In genomic region chr5:141525659-141526058, GRCh38 we compare ENCODE assay signal across 11 cellular contexts. TPM values are rescaled to one million over a fixed set of nuclear protein-coding genes. Genes with fewer than 3 reads are reported as not detected.
A peak's percentile ranks its signal among the peaks of the same experiment; 100 is the strongest.
DNase-seq lines count a peak whose midpoint lies in the region; ATAC-seq and TF ChIP-seq lines count a peak whose summit lies in the region.
"Had no signal": no experiment of that assay in that cellular context is flagged by ENCODE, and none has a peak within 500 bp of the region (broad histone marks: within the 10 kb centered on the region; RNA-seq: fewer than 3 reads in every experiment).

No MANE protein-coding gene starts in this region.

- 73% methylated on average over 7 of the region's 7 CpGs for WGBS in prostate gland

- peak overlapping the region in 10 of 11 experiments; percentile 43 to 97 (median 70); a peak in 20 of 22 replicates for H3K4me2 ChIP-seq in BLaER1 treated with 17β-estradiol and CSF1 and Interleukin-3, amounts not matched to agents 10 nM and 100 nM

- no peaks in the 10 kb centered on the region for H3K9me3 ChIP-seq in BLaER1 treated with 17β-estradiol and CSF1 and Interleukin-3, amounts not matched to agents 10 nM and 100 nM (replicated peaks in 1 of 11)
- no peaks in the 10 kb centered on the region for H3K9me3 ChIP-seq in SK-N-MC (ENCODE audit: low read depth, low read length)
- H3K9me3 ChIP-seq in iPS-20b (ENCODE audit: insufficient read depth, low read depth, low read length): no peaks in the 10 kb centered on the region
- no peaks in the 10 kb centered on the region for H3K9me3 ChIP-seq in prostate gland

- H3K27me3 ChIP-seq in BLaER1 treated with 17β-estradiol and CSF1 and Interleukin-3, amounts not matched to agents 10 nM and 100 nM: no peaks in the 10 kb centered on the region
- H3K27me3 ChIP-seq in iPS-20b (ENCODE audit: insufficient read depth, low read length): no peaks in the 10 kb centered on the region
- H3K27me3 ChIP-seq in prostate gland (replicated peaks; ENCODE audit: insufficient read depth): no peaks in the 10 kb centered on the region

- no peak for TF ChIP-seq POLR2A in prostate gland (IDR thresholded peaks at IDR 0.05)

- no peak for DNase-seq in SK-N-MC (ENCODE audit: low read depth, low spot score)
- no peak for DNase-seq in prostate gland (ENCODE audit: low spot score)
- no peak for DNase-seq in stimulated activated naive CD4-positive, alpha-beta T cell (lab: John Stamatoyannopoulos, UW)
- no peak for DNase-seq in NCI-H748 (lab: John Stamatoyannopoulos, UW; ENCODE audit: unreplicated experiment)
- DNase-seq: CD4-positive, alpha-beta memory T cell; substantia nigra; T-helper 9 cell had no signal

- peaks cover 54 to 100% (median 93%) of the 10 kb centered on the region in 11 experiments for H3K36me3 ChIP-seq in BLaER1 treated with 17β-estradiol and CSF1 and Interleukin-3, amounts not matched to agents 10 nM and 100 nM
- peaks cover 61% of the 10 kb centered on the region for H3K36me3 ChIP-seq in SK-N-MC (ENCODE audit: insufficient read depth, low read length)
- peaks cover 80% of the 10 kb centered on the region for H3K36me3 ChIP-seq in iPS-20b (ENCODE audit: insufficient read depth, low read depth, low read length)
- H3K36me3 ChIP-seq in prostate gland: no peaks in the 10 kb centered on the region

- H4K20me1 ChIP-seq in BLaER1 treated with 17β-estradiol and CSF1 and Interleukin-3, amounts not matched to agents 10 nM and 100 nM: peaks cover 0 to 13% (median 0%) of the 10 kb centered on the region in 11 experiments; a peak in 2 of 22 replicates

- no peak for TF ChIP-seq CTCF in prostate gland (IDR thresholded peaks at IDR 0.05)

- ATAC-seq in GM21528 (IDR thresholded peaks at IDR 0.05; ENCODE audit: low FRiP score, unreplicated experiment) (no peak), GM18519 (IDR thresholded peaks at IDR 0.05; ENCODE audit: low FRiP score, unreplicated experiment) (no peak)

- H3K4me1 ChIP-seq in BLaER1 treated with 17β-estradiol and CSF1 and Interleukin-3, amounts not matched to agents 10 nM and 100 nM: peaks cover 91 to 100% (median 99%) of the 10 kb centered on the region in 10 experiments
- H3K4me1 ChIP-seq in iPS-20b (ENCODE audit: insufficient read depth, low read length): peaks cover 12% of the 10 kb centered on the region; the same call in 1 of the 2 replicates
- H3K4me1 ChIP-seq in prostate gland (replicated peaks): peaks cover 6% of the 10 kb centered on the region

- H3K4me3 ChIP-seq in BLaER1 treated with 17β-estradiol and CSF1 and Interleukin-3, amounts not matched to agents 10 nM and 100 nM: 0 out of 20 replicates have a peak overlapping the region, but pooled peaks of 1 of the 10 experiments have one; percentile 13
- peak overlapping the region; percentile 79 for H3K4me3 ChIP-seq in SK-N-MC
- H3K4me3 ChIP-seq in iPS-20b (ENCODE audit: low read length): no peak overlapping the region
- no peak overlapping the region for H3K4me3 ChIP-seq in prostate gland

- intact Hi-C loops in prostate gland (cut with DNase I): loop anchor here (1.0 to 10.0 kb wide), 3 partner anchors 31 to 111 kb away; partner anchors contain the start of genes PCDHGA10, PCDHGB7 and PCDHGC3

- peak overlapping the region in 10 of 11 experiments; percentile 26 to 100 (median 99); a peak in 19 of 22 replicates for H3K27ac ChIP-seq in BLaER1 treated with 17β-estradiol and CSF1 and Interleukin-3, amounts not matched to agents 10 nM and 100 nM
- peak overlapping the region; percentile 98 for H3K27ac ChIP-seq in SK-N-MC
- H3K27ac ChIP-seq in iPS-20b (ENCODE audit: low read length): no peak overlapping the region
- peak overlapping the region; percentile 51 to 56 for H3K27ac ChIP-seq in prostate gland

- H3K9ac ChIP-seq in BLaER1 treated with 17β-estradiol and CSF1 and Interleukin-3, amounts not matched to agents 10 nM and 100 nM: peak overlapping the region in 10 of 11 experiments; percentile 33 to 79 (median 61); a peak in 17 of 22 replicates
- peak overlapping the region; percentile 76 for H3K9ac ChIP-seq in SK-N-MC (ENCODE audit: insufficient read length)
- H3K9ac ChIP-seq in iPS-20b (ENCODE audit: low read depth, low read length): peak overlapping the region; percentile 40; the same call in 1 of the 2 replicates

RNA-seq across cellular contexts. Expression of gene PCDHGC5, which starts 36.8 kb away (rescaled TPM):
- 1 to 10 TPM in 1 of 2 donors, under 1 TPM in 1; 0.96 to 2.7 TPM for total RNA-seq in prostate gland
- total RNA-seq: CD4-positive, alpha-beta memory T cell had no signal

RNA-seq across cellular contexts. Expression of gene PCDHGC4, which starts 40.8 kb away (rescaled TPM):
- 1 to 10 TPM; 3.8 to 4.1 TPM for total RNA-seq in prostate gland
- total RNA-seq: CD4-positive, alpha-beta memory T cell had no signal

RNA-seq across cellular contexts. Expression of gene PCDHGC3, which starts 49.9 kb away (rescaled TPM):
- 10 to 100 TPM; 27.6 to 55.3 TPM for total RNA-seq in prostate gland
